In genomic region chr3:13537926-13538325, GRCh38 we compare ENCODE assay signal across 11 cellular contexts. TPM values are rescaled to one million over a fixed set of nuclear protein-coding genes. Genes with fewer than 3 reads are reported as not detected.
DNase-seq lines count a peak whose midpoint lies in the region; ATAC-seq and TF ChIP-seq lines count a peak whose summit lies in the region.
"Had no signal": no experiment of that assay in that cellular context is flagged by ENCODE, and none has a peak within 500 bp of the region (broad histone marks: within the 10 kb centered on the region; RNA-seq: fewer than 3 reads in every experiment).

No MANE protein-coding gene starts in this region.

- peak overlapping the region in 1 of 2 donors; percentile 18 for H3K27ac ChIP-seq in thoracic aorta
- H3K27ac ChIP-seq: neutrophil had no signal

- no peaks in the 10 kb centered on the region for H3K9me3 ChIP-seq in thoracic aorta
- H3K9me3 ChIP-seq: neutrophil had no signal

- peak overlapping the region; percentile 37; the same call in 1 of the 2 replicates for H3K4me3 Mint-ChIP-seq in HFFc6
- H3K4me3 Mint-ChIP-seq in stimulated activated naive B cell treated with anti-CD40 and anti-IgM and Interleukin-4, amounts not matched to agents 10 μg/mL and 1 μg/mL and 100 μg/mL, for 72 hours = no peak overlapping the region
- H3K4me3 Mint-ChIP-seq: T-helper 2 cell treated with Interferon-gamma antibody and Interleukin-4, amounts not matched to agents 5 μg/mL and 100 μg/mL, for 36 hours had no signal

- peak; percentile 51 for ATAC-seq in thoracic aorta (ENCODE audit: insufficient number of reproducible peaks, low FRiP score, low read depth)
- ATAC-seq in GM18511 (IDR thresholded peaks at IDR 0.05; ENCODE audit: unreplicated experiment) = no peak
- ATAC-seq in HG02759 (IDR thresholded peaks at IDR 0.05; ENCODE audit: unreplicated experiment) = no peak
- ATAC-seq in GM18498 (IDR thresholded peaks at IDR 0.05; ENCODE audit: unreplicated experiment) = no peak
- no peak for ATAC-seq in stimulated activated naive B cell treated with anti-CD40 and anti-IgM and Interleukin-4, amounts not matched to agents 10 μg/mL and 1 μg/mL and 100 μg/mL, for 72 hours (replicated peaks)

- peak overlapping the region; percentile 99 for H3K27ac Mint-ChIP-seq in HFFc6
- no peak overlapping the region for H3K27ac Mint-ChIP-seq in stimulated activated naive B cell treated with anti-CD40 and anti-IgM and Interleukin-4, amounts not matched to agents 10 μg/mL and 1 μg/mL and 100 μg/mL, for 72 hours
- H3K27ac Mint-ChIP-seq: T-helper 2 cell treated with Interferon-gamma antibody and Interleukin-4, amounts not matched to agents 5 μg/mL and 100 μg/mL, for 36 hours had no signal

- H3K36me3 Mint-ChIP-seq in HFFc6 (ENCODE audit: low read depth) = peaks cover 25% of the 10 kb centered on the region
- no peaks in the 10 kb centered on the region for H3K36me3 Mint-ChIP-seq in stimulated activated naive B cell treated with anti-CD40 and anti-IgM and Interleukin-4, amounts not matched to agents 10 μg/mL and 1 μg/mL and 100 μg/mL, for 72 hours

- H3K9me3 Mint-ChIP-seq in HFFc6 = peaks cover 20% of the 10 kb centered on the region
- peaks cover 5% of the 10 kb centered on the region in 2 donors for H3K9me3 Mint-ChIP-seq in stimulated activated naive B cell treated with anti-CD40 and anti-IgM and Interleukin-4, amounts not matched to agents 10 μg/mL and 1 μg/mL and 100 μg/mL, for 72 hours
- H3K9me3 Mint-ChIP-seq: T-helper 2 cell treated with Interferon-gamma antibody and Interleukin-4, amounts not matched to agents 5 μg/mL and 100 μg/mL, for 36 hours had no signal

- no peaks in the 10 kb centered on the region for H3K27me3 ChIP-seq in thoracic aorta (replicated peaks; ENCODE audit: insufficient read depth)

- TF ChIP-seq CTCF in HFFc6 (IDR thresholded peaks at IDR 0.05) (no peak), thoracic aorta (IDR thresholded peaks at IDR 0.05) (no peak)

- H3K4me1 Mint-ChIP-seq in HFFc6 (ENCODE audit: low read depth) = peaks cover 64% of the 10 kb centered on the region
- H3K4me1 Mint-ChIP-seq in stimulated activated naive B cell treated with anti-CD40 and anti-IgM and Interleukin-4, amounts not matched to agents 10 μg/mL and 1 μg/mL and 100 μg/mL, for 72 hours = peaks cover 5% of the 10 kb centered on the region in 2 donors

- peak; percentile 96 for DNase-seq in HFFc6
- DNase-seq in T1000 (lab: John Stamatoyannopoulos, UW) = peak; percentile 85
- peak; percentile 61 for DNase-seq in glomerular visceral epithelial cell (ENCODE audit: extremely low spot score)
- DNase-seq in thoracic aorta (ENCODE audit: low spot score) = no peak
- DNase-seq in stimulated activated naive B cell treated with anti-CD40 and anti-IgM and Interleukin-4, amounts not matched to agents 10 μg/mL and 1 μg/mL and 100 μg/mL, for 72 hours = no peak
- DNase-seq: NCI-H345 had no signal

- no peaks in the 10 kb centered on the region for H3K4me1 ChIP-seq in thoracic aorta (ENCODE audit: control insufficient read depth in 1 of 2, low read depth in 2 of 2)

- no peaks in the 10 kb centered on the region for H3K27me3 Mint-ChIP-seq in HFFc6 (ENCODE audit: insufficient read depth)
- H3K27me3 Mint-ChIP-seq in stimulated activated naive B cell treated with anti-CD40 and anti-IgM and Interleukin-4, amounts not matched to agents 10 μg/mL and 1 μg/mL and 100 μg/mL, for 72 hours = peaks cover 47 to 50% of the 10 kb centered on the region in 2 donors

- H3K36me3 ChIP-seq in thoracic aorta = no peaks in the 10 kb centered on the region
- H3K36me3 ChIP-seq: neutrophil had no signal

- H3K4me3 ChIP-seq in thoracic aorta = no peak overlapping the region

RNA-seq across cellular contexts. Expression of gene FBLN2, which starts 11.0 kb away (rescaled TPM):
- total RNA-seq in HFFc6 (2021; fragmentation: NEBNext Ultra II Directional; extraction: Animal tissue kit (Norgen Biotek cat#: 25700)) = 10 to 100 TPM; 55.7 to 84.5 (median 69.4) TPM
- 100 to 1,000 TPM; 233 to 328 TPM for total RNA-seq in thoracic aorta

RNA-seq across cellular contexts. Expression of gene HDAC11, which starts 57.8 kb away (rescaled TPM):
- 10 to 100 TPM in 2 of 6 experiments, 1 to 10 TPM in 4; 8.0 to 12.4 (median 9.1) TPM for total RNA-seq in HFFc6 (2021; fragmentation: NEBNext Ultra II Directional; extraction: Animal tissue kit (Norgen Biotek cat#: 25700))
- total RNA-seq in thoracic aorta = 10 to 100 TPM; 15.8 to 17.4 TPM

Comparison
In these comparisons a context has a peak if more than half of its experiments do, and no peak if none do; other contexts are left out.
1. DNase-seq: peak in HFFc6 (single experiment), T1000 (single experiment) and glomerular visceral epithelial cell (single experiment); none in thoracic aorta (single experiment) and stimulated activated naive B cell treated with anti-CD40 and anti-IgM and Interleukin-4, amounts not matched to agents 10 μg/mL and 1 μg/mL and 100 μg/mL, for 72 hours (single experiment).